ENCODE assay signal across 9 cellular contexts in the genomic region with DNA sequence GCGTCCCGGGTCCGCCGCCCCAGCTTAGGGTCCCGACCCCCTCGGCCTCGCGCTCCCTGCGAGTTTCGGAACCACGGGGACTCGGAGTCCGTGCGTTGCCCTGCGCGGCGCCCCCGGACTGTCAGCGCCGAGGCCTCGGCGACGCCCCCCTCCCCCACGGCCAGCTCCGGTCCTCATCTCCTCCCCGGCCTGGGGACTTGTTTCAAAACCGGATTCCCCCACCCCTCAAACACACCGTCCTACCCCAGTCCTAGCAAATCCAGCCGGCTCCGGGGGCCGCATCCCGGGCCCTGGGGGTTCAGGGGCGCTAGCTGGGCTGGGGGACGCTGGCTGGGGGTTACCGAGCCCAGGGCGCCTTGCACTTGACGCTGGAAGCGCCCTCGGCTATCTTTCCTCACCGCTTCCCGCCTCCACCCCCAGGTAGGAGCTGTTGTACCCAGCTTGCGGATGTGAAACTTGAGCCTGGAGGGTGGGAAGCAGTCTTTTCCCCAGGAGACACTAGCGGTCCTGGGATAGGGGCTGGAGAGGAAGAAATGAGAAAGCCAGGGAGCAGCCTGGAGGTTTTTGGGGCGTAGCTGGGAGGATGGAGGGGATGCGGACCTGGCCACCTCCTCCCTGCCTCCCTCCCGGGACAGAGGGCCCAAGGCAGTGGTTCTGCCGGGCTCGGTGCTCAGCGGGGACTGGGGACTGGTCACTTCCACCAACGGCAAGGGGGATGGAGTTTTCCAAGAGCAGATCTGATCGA. TPM values are rescaled to one million over a fixed set of nuclear protein-coding genes. Genes with fewer than 3 reads are reported as not detected.
DNase-seq lines count a peak whose midpoint lies in the region; ATAC-seq, FAIRE-seq and TF ChIP-seq lines count a peak whose summit lies in the region.
"Had no signal": no experiment of that assay in that cellular context is flagged by ENCODE, and none has a peak within 500 bp of the region (broad histone marks: within the 10 kb centered on the region; RNA-seq: fewer than 3 reads in every experiment).

No MANE protein-coding gene starts in this region.

- H3K4me3 Mint-ChIP-seq in mesothelial cell of epicardium = peak overlapping the region; percentile 83
- H3K4me3 Mint-ChIP-seq in naive thymus-derived CD4-positive, alpha-beta T cell = peak overlapping the region in 2 of 10 donors; percentile 21 to 54
- H3K4me3 Mint-ChIP-seq: CD8-positive, alpha-beta memory T cell had no signal

- CTCF ChIA-PET in naive thymus-derived CD4-positive, alpha-beta T cell (lab: Charles Lee) = no interaction called here

- H3K9me3 Mint-ChIP-seq in mesothelial cell of epicardium = no peaks in the 10 kb centered on the region
- H3K9me3 Mint-ChIP-seq in naive thymus-derived CD4-positive, alpha-beta T cell = no peaks in the 10 kb centered on the region
- H3K9me3 Mint-ChIP-seq: CD8-positive, alpha-beta memory T cell had no signal

- H3K27me3 ChIP-seq in cardiac muscle cell = no peaks in the 10 kb centered on the region
- peaks cover 24% of the 10 kb centered on the region for H3K27me3 ChIP-seq in colonic mucosa
- H3K27me3 ChIP-seq in naive thymus-derived CD4-positive, alpha-beta T cell (ENCODE audit: control insufficient read depth in 2 of 2, insufficient read depth in 2 of 2, low read length in 2 of 2) = no peaks in the 10 kb centered on the region

- intact Hi-C loops in Right ventricle myocardium superior (cut with DNase I) = no loop called here
- intact Hi-C loops in colonic mucosa (cut with DNase I) = no loop called here
- intact Hi-C loops in naive thymus-derived CD4-positive, alpha-beta T cell (cut with micrococcal nuclease) = no loop called here

- DNase-seq in cardiac muscle cell (ENCODE audit: low read depth in 1 of 2, low spot score in 1 of 2) (no peak), Right ventricle myocardium superior (no peak), colonic mucosa (no peak), mesothelial cell of epicardium (ENCODE audit: low spot score in 2 of 2, unreplicated experiment in 2 of 2) (no peak), urothelium cell line (ENCODE audit: low spot score) (peak; percentile 51), NCI-H510A treated with DMSO at 0.1 percent for 48 hours (lab: John Stamatoyannopoulos, UW) (no peak)
- DNase-seq in naive thymus-derived CD4-positive, alpha-beta T cell = no peak
- no peak for DNase-seq in activated T-cell treated with anti-CD3 and anti-CD28 coated beads, Interleukin-2, amount 50 U/mL, for 1 hour
- DNase-seq: CD8-positive, alpha-beta memory T cell had no signal

- no peak for ATAC-seq in Right ventricle myocardium superior (ENCODE audit: poor library complexity)
- no peak for ATAC-seq in naive thymus-derived CD4-positive, alpha-beta T cell

- H3K4me1 Mint-ChIP-seq in mesothelial cell of epicardium = peaks cover 41% of the 10 kb centered on the region
- peaks cover 0 to 7% (median 0%) of the 10 kb centered on the region in 7 donors for H3K4me1 Mint-ChIP-seq in naive thymus-derived CD4-positive, alpha-beta T cell
- H3K4me1 Mint-ChIP-seq: CD8-positive, alpha-beta memory T cell had no signal

- no peaks in the 10 kb centered on the region for H3K27me3 Mint-ChIP-seq in mesothelial cell of epicardium (ENCODE audit: low read depth)
- H3K27me3 Mint-ChIP-seq in naive thymus-derived CD4-positive, alpha-beta T cell = peaks cover 36 to 66% (median 45%) of the 10 kb centered on the region in 5 donors

- H3K4me3 ChIP-seq in cardiac muscle cell = peak overlapping the region; percentile 55
- peak overlapping the region; percentile 25 for H3K4me3 ChIP-seq in colonic mucosa
- H3K4me3 ChIP-seq in naive thymus-derived CD4-positive, alpha-beta T cell (ENCODE audit: low read length) = no peak overlapping the region

- H3K9ac ChIP-seq in colonic mucosa (ENCODE audit: low read depth in 2 of 2, low read length in 2 of 2) = peak overlapping the region; percentile 53 to 56

- peaks cover 27% of the 10 kb centered on the region for H3K4me1 ChIP-seq in cardiac muscle cell (ENCODE audit: low read depth)
- H3K4me1 ChIP-seq in colonic mucosa = no peaks in the 10 kb centered on the region
- H3K4me1 ChIP-seq in naive thymus-derived CD4-positive, alpha-beta T cell (ENCODE audit: control insufficient read depth in 2 of 2, insufficient read depth in 2 of 2, low read length in 2 of 2) = no peaks in the 10 kb centered on the region

- H3K36me3 Mint-ChIP-seq in mesothelial cell of epicardium = no peaks in the 10 kb centered on the region
- no peaks in the 10 kb centered on the region for H3K36me3 Mint-ChIP-seq in naive thymus-derived CD4-positive, alpha-beta T cell

- FAIRE-seq in urothelium cell line (lab: Jason Lieb, UNC) = peak; percentile 9

- peak overlapping the region; percentile 98 for H3K27ac Mint-ChIP-seq in mesothelial cell of epicardium
- no peak overlapping the region for H3K27ac Mint-ChIP-seq in naive thymus-derived CD4-positive, alpha-beta T cell
- H3K27ac Mint-ChIP-seq: CD8-positive, alpha-beta memory T cell had no signal

- H3K27ac ChIP-seq in cardiac muscle cell = no peak overlapping the region
- peak overlapping the region; percentile 32 for H3K27ac ChIP-seq in colonic mucosa
- H3K27ac ChIP-seq in naive thymus-derived CD4-positive, alpha-beta T cell (ENCODE audit: low read depth, low read length) = no peak overlapping the region

- POLR2A ChIA-PET in naive thymus-derived CD4-positive, alpha-beta T cell (lab: Charles Lee) = no interaction called here

- H3K36me3 ChIP-seq in cardiac muscle cell (no peaks in the 10 kb centered on the region), colonic mucosa (no peaks in the 10 kb centered on the region)
- no peaks in the 10 kb centered on the region for H3K36me3 ChIP-seq in naive thymus-derived CD4-positive, alpha-beta T cell (ENCODE audit: control insufficient read depth in 2 of 3, insufficient read depth in 3 of 3, low read length in 3 of 3)

- TF ChIP-seq CTCF in cardiac muscle cell (IDR thresholded peaks at IDR 0.05; ENCODE audit: low read depth, low read length) = no peak
- no peak for TF ChIP-seq CTCF in colonic mucosa (IDR thresholded peaks at IDR 0.05)
- TF ChIP-seq CTCF in mesothelial cell of epicardium (IDR thresholded peaks at IDR 0.05; ENCODE audit: unreplicated experiment) = no peak

- no peaks in the 10 kb centered on the region for H3K9me3 ChIP-seq in cardiac muscle cell (ENCODE audit: low read depth)
- no peaks in the 10 kb centered on the region for H3K9me3 ChIP-seq in colonic mucosa
- no peaks in the 10 kb centered on the region for H3K9me3 ChIP-seq in naive thymus-derived CD4-positive, alpha-beta T cell (ENCODE audit: control insufficient read depth in 2 of 3, low read length in 3 of 3)

RNA-seq across cellular contexts. Expression of gene FBLN1, which starts 0.6 kb away (rescaled TPM):
- 24.2 and 53.8 TPM in 2 replicates for total RNA-seq in cardiac muscle cell
- polyA plus RNA-seq in cardiac muscle cell = 55.7 and 116 TPM in 2 replicates
- 89.5 TPM for total RNA-seq in Right ventricle myocardium superior
- total RNA-seq in colonic mucosa = 10 to 100 TPM; 41.6 to 65.5 TPM
- 283 to 297 TPM (median 296 TPM) in 3 replicates for total RNA-seq in mesothelial cell of epicardium
- 1 to 10 TPM in 1 of 5 experiments, under 1 TPM in 1, not detected in 3; 0.11 to 1.1 TPM for total RNA-seq in naive thymus-derived CD4-positive, alpha-beta T cell
- polyA plus RNA-seq in naive thymus-derived CD4-positive, alpha-beta T cell = not detected
- total RNA-seq: CD8-positive, alpha-beta memory T cell had no signal
- polyA plus RNA-seq: CD8-positive, alpha-beta memory T cell had no signal

Comparison
In these comparisons a context has a peak if more than half of its experiments do, and no peak if none do; other contexts are left out.
1. RNA of gene FBLN1, which starts 0.6 kb away (total RNA-seq): 283 to 297 TPM in mesothelial cell of epicardium, 89.5 TPM in Right ventricle myocardium superior (single experiment), 41.6 to 65.5 TPM in colonic mucosa and 24.2 to 53.8 TPM in cardiac muscle cell; 0.11 to 1.1 TPM in naive thymus-derived CD4-positive, alpha-beta T cell; every median in the first group is over 10 times any median in the second.